ENCODE assay signal across 1 cellular context in genomic region chr7:134316539-134317344, GRCh38.
TF ChIP-seq lines count a peak whose summit lies in the region.

Gene SLC35B4 (minus strand): TSS chr7:134316930. CDS start chr7:134316751, 179 bp downstream.

TF ChIP-seq in HCT116, 20 proteins besides CTCF, POLR2A, EP300 and RAD21 (continued from another document):
- peak; percentile 94 for TF ChIP-seq ZBTB33 (IDR thresholded peaks at IDR 0.05; ENCODE audit: extremely low read depth, insufficient replicate concordance, low read length)
- TF ChIP-seq FOSL1 (IDR thresholded peaks at IDR 0.05; ENCODE audit: low read depth) = no peak
- peak; percentile 49; the same call in 1 of the 2 replicates for TF ChIP-seq SRF (IDR thresholded peaks at IDR 0.05; ENCODE audit: low read depth)
